ENCODE assay signal across 10 cellular contexts in the genomic region with DNA sequence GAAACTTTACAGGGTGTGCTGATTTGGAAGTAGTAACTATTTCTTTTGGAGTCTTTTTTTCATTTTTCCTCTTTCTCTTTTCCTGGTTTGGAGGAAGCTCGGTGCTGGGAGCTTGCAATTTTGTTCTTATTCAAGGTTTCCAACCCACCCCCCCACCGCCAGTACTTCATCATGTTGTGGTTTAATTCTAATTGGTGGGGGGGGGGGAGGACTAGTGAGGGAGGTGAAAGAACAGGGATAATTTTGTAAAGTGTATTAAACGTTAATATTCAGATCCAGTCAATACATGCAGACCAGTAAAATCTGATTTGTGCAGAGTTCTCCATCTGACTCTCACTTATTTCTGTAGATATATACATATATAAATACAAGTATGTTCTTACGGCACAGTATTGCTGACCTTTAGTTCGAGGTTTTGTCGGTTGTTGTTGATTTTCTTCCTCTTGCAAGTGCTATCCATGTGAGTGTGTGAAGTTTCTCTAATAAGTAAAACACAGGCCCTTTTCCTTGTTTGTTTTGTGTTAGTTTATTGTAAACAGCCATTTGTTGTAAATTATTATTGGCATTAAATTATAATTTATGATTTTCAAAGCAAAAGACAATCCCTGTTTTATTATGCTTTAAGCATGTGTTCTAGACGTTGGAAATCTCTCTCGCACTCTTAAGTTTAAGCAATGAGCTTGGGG. TPM values are rescaled to one million over a fixed set of nuclear protein-coding genes. Genes with fewer than 3 reads are reported as not detected.
DNase-seq lines count a peak whose midpoint lies in the region; ATAC-seq and TF ChIP-seq lines count a peak whose summit lies in the region.
"Had no signal": no experiment of that assay in that cellular context is flagged by ENCODE, and none has a peak within 500 bp of the region (broad histone marks: within the 10 kb centered on the region; RNA-seq: fewer than 3 reads in every experiment).

No MANE protein-coding gene starts in this region.

- H3K9me3 ChIP-seq in left lung (no peaks in the 10 kb centered on the region), suprapubic skin (no peaks in the 10 kb centered on the region)

- TF ChIP-seq EP300 in suprapubic skin (IDR thresholded peaks at IDR 0.05): no peak

- intact Hi-C loops in MCF 10A (cut with micrococcal nuclease) (loop anchor here (1.0 kb wide), 1 partner anchor 9 kb away; no protein-coding TSS in a partner anchor), left lung (cut with DNase I) (no loop called here)

- H3K9me3 Mint-ChIP-seq in MCF 10A (ENCODE audit: unreplicated experiment): no peaks in the 10 kb centered on the region

- H3K4me3 ChIP-seq in left lung (peak overlapping the region; percentile 48 to 57), suprapubic skin (peak overlapping the region; percentile 71)

- TF ChIP-seq CTCF in MCF 10A (IDR thresholded peaks at IDR 0.05; ENCODE audit: unreplicated experiment) (no peak), left lung (IDR thresholded peaks at IDR 0.05) (no peak), suprapubic skin (IDR thresholded peaks at IDR 0.05) (no peak)

- no TSS peak for BruUV-seq in MCF 10A (replicated peaks; lab: Mats Ljungman, UMichigan)

- ATAC-seq in left lung (no peak), HG03342 (IDR thresholded peaks at IDR 0.05; ENCODE audit: unreplicated experiment) (no peak), GM21825 (IDR thresholded peaks at IDR 0.05; ENCODE audit: unreplicated experiment) (no peak)

- DNase-seq in NCI-H1105 treated with DMSO at 0.1 percent for 48 hours (lab: John Stamatoyannopoulos, UW): peak; percentile 12
- no peak for DNase-seq in NCI-H1105 (lab: John Stamatoyannopoulos, UW)
- DNase-seq in MCF 10A (ENCODE audit: unreplicated experiment): peak; percentile 30
- DNase-seq in left lung: no peak
- no peak for DNase-seq in suprapubic skin (ENCODE audit: low spot score in 2 of 2)
- no peak for DNase-seq in D341Med (ENCODE audit: low spot score)
- DNase-seq: stimulated activated CD4-positive, alpha-beta T cell treated with anti-CD3 and anti-CD28 coated beads, Interleukin-4, amount 100 ng/mL, for 1 hour had no signal

- H3K27me3 ChIP-seq in left lung (peaks cover 0 to 98% of the 10 kb centered on the region in 2 donors), suprapubic skin (peaks cover 19% of the 10 kb centered on the region)

- H3K4me3 Mint-ChIP-seq in MCF 10A (ENCODE audit: unreplicated experiment): peak overlapping the region; percentile 84

- H3K27ac Mint-ChIP-seq in MCF 10A (ENCODE audit: low read depth, unreplicated experiment): peak overlapping the region; percentile 98

- no peaks in the 10 kb centered on the region for H3K36me3 ChIP-seq in left lung
- peaks cover 2% of the 10 kb centered on the region for H3K36me3 ChIP-seq in suprapubic skin

- TF ChIP-seq POLR2A in suprapubic skin (IDR thresholded peaks at IDR 0.05): no peak

- peaks cover 0 to 8% of the 10 kb centered on the region in 2 donors for H3K4me1 ChIP-seq in left lung
- peaks cover 11% of the 10 kb centered on the region for H3K4me1 ChIP-seq in suprapubic skin

- peak overlapping the region; percentile 88 for H3K27ac ChIP-seq in left lung
- H3K27ac ChIP-seq in suprapubic skin: peak overlapping the region; percentile 90
- H3K27ac ChIP-seq: 22Rv1 had no signal

- H3K36me3 Mint-ChIP-seq in MCF 10A (ENCODE audit: insufficient read depth, unreplicated experiment): peaks cover 16% of the 10 kb centered on the region

- peaks cover 30% of the 10 kb centered on the region for H3K4me1 Mint-ChIP-seq in MCF 10A (ENCODE audit: insufficient read depth, unreplicated experiment)

- H3K27me3 Mint-ChIP-seq in MCF 10A (ENCODE audit: insufficient read depth, unreplicated experiment): no peaks in the 10 kb centered on the region

- CTCF ChIA-PET in MCF 10A (lab: Yijun Ruan, JAX): interaction anchor here (0.6 to 2.8 kb wide), 6 partner anchors 8 to 71 kb away, joined by 3 to 20 read pairs (median 5); no protein-coding TSS in a partner anchor

- 12% methylated on average over 8 of the region's 8 CpGs for WGBS in suprapubic skin

- POLR2A ChIA-PET in MCF 10A (lab: Yijun Ruan, JAX): interaction anchor here (0.7 to 9.0 kb wide), 10 partner anchors 10 to 1666 kb away, joined by 3 to 156 read pairs (median 4); a partner anchor contains a TSS

RNA-seq across cellular contexts. Expression of a gene that starts 9.3 kb away (rescaled TPM):
- total RNA-seq in MCF 10A (2022) (9.6 and 10.9 TPM in 2 replicates), left lung (10 to 100 TPM; 53.4 to 76.0 TPM), suprapubic skin (10 to 100 TPM in 2 of 4 donors, 1 to 10 TPM in 2; 4.0 to 12.7 (median 7.1) TPM)

Comparison
In these comparisons a context has a peak if more than half of its experiments do, and no peak if none do; other contexts are left out.
1. DNase-seq: peak in NCI-H1105 treated with DMSO at 0.1 percent for 48 hours (single experiment) and MCF 10A (single experiment); none in NCI-H1105 (single experiment), left lung (0 of 2), suprapubic skin (0 of 2) and D341Med (single experiment).